14 cellular contexts compared by ENCODE assay signal in the genomic region with DNA sequence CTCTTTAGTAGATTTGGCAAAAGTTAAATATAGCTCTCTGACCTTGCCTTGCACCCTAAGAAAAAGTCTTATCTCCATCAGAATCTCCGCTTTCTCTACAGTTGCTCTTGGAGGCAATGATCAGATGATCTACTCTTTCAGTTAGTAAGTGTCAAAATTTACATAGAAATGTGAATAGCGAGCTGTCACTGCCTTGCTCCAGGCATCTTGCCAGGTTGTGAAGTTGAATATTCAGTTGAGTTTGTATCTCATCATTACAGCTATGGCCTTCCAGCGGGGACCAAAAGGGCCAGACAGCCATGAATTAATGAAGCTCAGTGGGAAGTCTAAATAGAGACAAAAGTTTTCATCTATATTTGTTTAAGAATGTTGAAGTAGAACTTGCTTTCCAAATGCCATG.
"Had no signal": no experiment of that assay in that cellular context is flagged by ENCODE, and none has a peak within 500 bp of the region (broad histone marks: within the 10 kb centered on the region; RNA-seq: fewer than 3 reads in every experiment).

No MANE protein-coding gene starts in this region.

- DNase-seq: activated CD4-positive, alpha-beta T cell treated with anti-CD3 and anti-CD28 coated beads for 48 hours; activated CD8-positive, alpha-beta T cell treated with anti-CD3 and anti-CD28 coated beads, Interleukin-2, amount 10 ng/mL, durations not matched to agents 7 days and 5 days; activated naive CD4-positive, alpha-beta T cell treated with anti-CD3 and anti-CD28 coated beads for 36 hours; activated T-cell treated with anti-CD3 and anti-CD28 coated beads, Interleukin-2, amount 50 U/mL, for 4 hours; brain microvascular endothelial cell; colonic mucosa; foreskin melanocyte; kidney; right cardiac atrium; stimulated activated naive CD8-positive, alpha-beta T cell treated with anti-CD3 and anti-CD28 coated beads, Interleukin-15, Interleukin-2, amounts not matched to agents 100 U/mL and 50 U/mL, for 24 hours had no signal

- H3K27me3 ChIP-seq: brain microvascular endothelial cell, colonic mucosa, suprapubic skin had no signal

- H3K9me3 ChIP-seq: colonic mucosa, suprapubic skin had no signal

- H3K4me1 ChIP-seq: colonic mucosa, suprapubic skin had no signal

- H3K27ac ChIP-seq: brain microvascular endothelial cell, colonic mucosa, suprapubic skin had no signal

- ATAC-seq: activated CD8-positive, alpha-beta T cell treated with anti-CD3 and anti-CD28 coated beads, Interleukin-2, amount 10 ng/mL, durations not matched to agents 7 days and 5 days; activated T-cell treated with anti-CD3 and anti-CD28 coated beads, Interleukin-2, amount 50 U/mL, for 4 hours; left lobe of liver; right cardiac atrium; stimulated activated naive CD8-positive, alpha-beta T cell treated with anti-CD3 and anti-CD28 coated beads, Interleukin-15, Interleukin-2, amounts not matched to agents 100 U/mL and 50 U/mL, for 24 hours; WTC11 had no signal

- H3K36me3 ChIP-seq: brain microvascular endothelial cell, colonic mucosa, suprapubic skin had no signal

- H3K4me3 ChIP-seq: colonic mucosa, lung, suprapubic skin had no signal
